1 cellular context compared by ENCODE assay signal in genomic region chr6:73388800-73389512, GRCh38.
A peak's percentile ranks its signal among the peaks of the same experiment; 100 is the strongest.
TF ChIP-seq lines count a peak whose summit lies in the region.

No MANE protein-coding gene starts in this region.

TF ChIP-seq in WTC11, 78 proteins besides CTCF, POLR2A, EP300 and RAD21 (continued from another document and continues in another):
- TF ChIP-seq ERG (CRISPR knock-in tag; IDR thresholded peaks at IDR 0.05): no peak
- TF ChIP-seq GRHL2 (CRISPR knock-in tag; IDR thresholded peaks at IDR 0.05; ENCODE audit: insufficient replicate concordance, severe bottlenecking): no peak
- 0 out of 2 replicates have a peak, but pooled peaks have one; percentile 43 for TF ChIP-seq HMGXB4 (CRISPR knock-in tag; IDR thresholded peaks at IDR 0.05)
- no peak for TF ChIP-seq ZNF121 (CRISPR knock-in tag; IDR thresholded peaks at IDR 0.05)
- no peak for TF ChIP-seq JAZF1 (CRISPR knock-in tag; IDR thresholded peaks at IDR 0.05)
- TF ChIP-seq HMGA2 (CRISPR knock-in tag; IDR thresholded peaks at IDR 0.05): no peak
- TF ChIP-seq ETV6 (CRISPR knock-in tag; IDR thresholded peaks at IDR 0.05): no peak; the same call in 1 of the 2 replicates
- no peak for TF ChIP-seq ATF2 (CRISPR knock-in tag; IDR thresholded peaks at IDR 0.05; ENCODE audit: borderline replicate concordance, low read depth)
- TF ChIP-seq ELF4 (CRISPR knock-in tag; IDR thresholded peaks at IDR 0.05; ENCODE audit: low read depth): no peak
- TF ChIP-seq JUN (CRISPR knock-in tag; IDR thresholded peaks at IDR 0.05): no peak
- TF ChIP-seq ZNF232 (CRISPR knock-in tag; IDR thresholded peaks at IDR 0.05): 0 out of 2 replicates have a peak, but pooled peaks have one; percentile 20
- no peak for TF ChIP-seq CREM (CRISPR knock-in tag; IDR thresholded peaks at IDR 0.05)
- TF ChIP-seq ZNF281 (CRISPR knock-in tag; IDR thresholded peaks at IDR 0.05): no peak
- no peak for TF ChIP-seq USF1 (CRISPR knock-in tag; IDR thresholded peaks at IDR 0.05)
- no peak for TF ChIP-seq CBFB (CRISPR knock-in tag; IDR thresholded peaks at IDR 0.05; ENCODE audit: low read depth)
- no peak for TF ChIP-seq RELA (CRISPR knock-in tag; IDR thresholded peaks at IDR 0.05; ENCODE audit: borderline replicate concordance)
- TF ChIP-seq E2F4 (CRISPR knock-in tag; IDR thresholded peaks at IDR 0.05; ENCODE audit: borderline replicate concordance, low read depth): no peak
- TF ChIP-seq MYBL2 (CRISPR knock-in tag; IDR thresholded peaks at IDR 0.05): no peak
- TF ChIP-seq FOXP1 (CRISPR knock-in tag; IDR thresholded peaks at IDR 0.05; ENCODE audit: borderline replicate concordance): peak; percentile 75; the same call in 1 of the 2 replicates
- TF ChIP-seq PRDM15 (CRISPR knock-in tag; IDR thresholded peaks at IDR 0.05): peak; percentile 62
- TF ChIP-seq PRRX2 (CRISPR knock-in tag; IDR thresholded peaks at IDR 0.05): no peak
- TF ChIP-seq NR3C1 (CRISPR knock-in tag; conservative IDR thresholded peaks at IDR 0.05; ENCODE audit: low read depth): no peak
- TF ChIP-seq ZNF512 (CRISPR knock-in tag; IDR thresholded peaks at IDR 0.05; ENCODE audit: borderline replicate concordance): no peak
- TF ChIP-seq GABPB1 (CRISPR knock-in tag; IDR thresholded peaks at IDR 0.05): no peak
- TF ChIP-seq ZNF425 (CRISPR knock-in tag; conservative IDR thresholded peaks at IDR 0.05): no peak
- no peak for TF ChIP-seq ZBTB21 (CRISPR knock-in tag; IDR thresholded peaks at IDR 0.05; ENCODE audit: borderline replicate concordance)
- TF ChIP-seq ZNF317 (CRISPR knock-in tag; IDR thresholded peaks at IDR 0.05; ENCODE audit: borderline replicate concordance, low read depth): no peak
- peak; percentile 61 for TF ChIP-seq MAX (CRISPR knock-in tag; IDR thresholded peaks at IDR 0.05)
- no peak for TF ChIP-seq NR2C2 (CRISPR knock-in tag; IDR thresholded peaks at IDR 0.05)
- TF ChIP-seq FOXJ3 (CRISPR knock-in tag; IDR thresholded peaks at IDR 0.05; ENCODE audit: borderline replicate concordance): no peak
- no peak for TF ChIP-seq PREB (CRISPR knock-in tag; IDR thresholded peaks at IDR 0.05; ENCODE audit: borderline replicate concordance)
- no peak for TF ChIP-seq ZNF416 (CRISPR knock-in tag; IDR thresholded peaks at IDR 0.05)
- no peak for TF ChIP-seq RORB (CRISPR knock-in tag; IDR thresholded peaks at IDR 0.05)
